ENCODE assay signal across 8 cellular contexts in genomic region chr14:24114536-24115450, GRCh38. TPM values are rescaled to one million over a fixed set of nuclear protein-coding genes. Genes with fewer than 3 reads are reported as not detected.
DNase-seq lines count a peak whose midpoint lies in the region; ATAC-seq and TF ChIP-seq lines count a peak whose summit lies in the region.

DCAF11 (plus strand) TSS chr14:24114777; CDS start chr14:24115595, 818 bp downstream.
NRL (minus strand) TSS chr14:24114949; CDS start chr14:24082848, 32,101 bp downstream.

- intact Hi-C loops in head of caudate nucleus (cut with DNase I) = loop anchor here (2.0 kb wide), 1 partner anchor 26 kb away; the partner anchor contains the start of gene EMC9

- no peaks in the 10 kb centered on the region for H4K20me1 ChIP-seq in osteoblast (ENCODE audit: insufficient read depth, low read length)

- TF ChIP-seq CTCF in osteoblast (IDR thresholded peaks at IDR 0.05; ENCODE audit: extremely low read depth, low read depth, low read length) (no peak), thoracic aorta (IDR thresholded peaks at IDR 0.05) (no peak)

- H3K4me1 Mint-ChIP-seq in activated naive CD8-positive, alpha-beta T cell treated with anti-CD3 and anti-CD28 coated beads, Interleukin-2, amount 10 ng/mL, durations not matched to agents 7 days and 5 days = peaks cover 24% of the 10 kb centered on the region

- no peaks in the 10 kb centered on the region for H3K9me3 ChIP-seq in osteoblast (ENCODE audit: low read depth, low read length)
- H3K9me3 ChIP-seq in thoracic aorta = no peaks in the 10 kb centered on the region

- TF ChIP-seq POLR2A in GM10847 (IDR thresholded peaks at IDR 0.05; ENCODE audit: extremely low read depth, insufficient read length) = peak; percentile 13

- H3K27me3 ChIP-seq in osteoblast (ENCODE audit: insufficient read depth, low read length) (no peaks in the 10 kb centered on the region), thoracic aorta (replicated peaks; ENCODE audit: insufficient read depth) (no peaks in the 10 kb centered on the region)

- H3K4me3 ChIP-seq in osteoblast (ENCODE audit: insufficient read depth, low read length) (peak within 1 kb of the TSS; percentile 82), thoracic aorta (peak within 1 kb of the TSS; percentile 92)

- DNase-seq in NCI-H1105 treated with DMSO at 0.1 percent for 48 hours (lab: John Stamatoyannopoulos, UW) (peak; percentile 100), SKM-1 treated with dmso at 0.1 percent for 144 hours (lab: John Stamatoyannopoulos, UW; ENCODE audit: unreplicated experiment) (peak; percentile 97), head of caudate nucleus (peak; percentile 95 to 99 (median 98)), osteoblast (ENCODE audit: insufficient read length, low spot score, missing footprints) (peak; percentile 99), thoracic aorta (ENCODE audit: low spot score) (peak; percentile 97)
- peak; percentile 99 for DNase-seq in activated naive CD8-positive, alpha-beta T cell treated with anti-CD3 and anti-CD28 coated beads, Interleukin-2, amount 10 ng/mL, durations not matched to agents 7 days and 5 days

- H3K4me1 ChIP-seq in osteoblast (ENCODE audit: insufficient read depth, low read length) (peaks cover 14% of the 10 kb centered on the region), thoracic aorta (ENCODE audit: control insufficient read depth in 1 of 2, low read depth in 2 of 2) (peaks cover 7 to 18% of the 10 kb centered on the region in 2 donors)

- peaks cover 29% of the 10 kb centered on the region for H3K36me3 Mint-ChIP-seq in activated naive CD8-positive, alpha-beta T cell treated with anti-CD3 and anti-CD28 coated beads, Interleukin-2, amount 10 ng/mL, durations not matched to agents 7 days and 5 days

- H3K4me3 Mint-ChIP-seq in activated naive CD8-positive, alpha-beta T cell treated with anti-CD3 and anti-CD28 coated beads, Interleukin-2, amount 10 ng/mL, durations not matched to agents 7 days and 5 days = peak within 1 kb of the TSS; percentile 99

- peak within 1 kb of the TSS; percentile 87 for H2AFZ ChIP-seq in osteoblast (ENCODE audit: low read length)

- H3K36me3 ChIP-seq in osteoblast (ENCODE audit: insufficient read depth, low read length) = peaks cover 27% of the 10 kb centered on the region
- peaks cover 10% of the 10 kb centered on the region for H3K36me3 ChIP-seq in thoracic aorta

- H3K79me2 ChIP-seq in osteoblast (ENCODE audit: insufficient read depth, low read length) = peaks cover 13% of the 10 kb centered on the region

- H3K27ac Mint-ChIP-seq in activated naive CD8-positive, alpha-beta T cell treated with anti-CD3 and anti-CD28 coated beads, Interleukin-2, amount 10 ng/mL, durations not matched to agents 7 days and 5 days = peak within 1 kb of the TSS; percentile 99

- H3K9me3 Mint-ChIP-seq in activated naive CD8-positive, alpha-beta T cell treated with anti-CD3 and anti-CD28 coated beads, Interleukin-2, amount 10 ng/mL, durations not matched to agents 7 days and 5 days = no peaks in the 10 kb centered on the region

- POLR2A ChIA-PET in activated naive CD8-positive, alpha-beta T cell treated with anti-CD3 and anti-CD28 coated beads, Interleukin-2, amount 10 ng/mL, durations not matched to agents 7 days and 5 days (lab: Charles Lee) = interaction anchor here (0.7 to 8.3 kb wide), 38 partner anchors 11 to 812 kb away, joined by 3 to 176 read pairs (median 6); partner anchors contain the start of genes CARMIL3, CHMP4A, DHRS1 and DHRS4L2

- peak within 1 kb of the TSS; percentile 96 for H3K4me2 ChIP-seq in osteoblast (ENCODE audit: insufficient read depth, low read length)

- no peaks in the 10 kb centered on the region for H3K27me3 Mint-ChIP-seq in activated naive CD8-positive, alpha-beta T cell treated with anti-CD3 and anti-CD28 coated beads, Interleukin-2, amount 10 ng/mL, durations not matched to agents 7 days and 5 days

- ATAC-seq in HG02678 (IDR thresholded peaks at IDR 0.05; ENCODE audit: unreplicated experiment) (peak; percentile 82), thoracic aorta (ENCODE audit: insufficient number of reproducible peaks, low FRiP score, low read depth) (peak; percentile 97)
- peak; percentile 89 for ATAC-seq in activated naive CD8-positive, alpha-beta T cell treated with anti-CD3 and anti-CD28 coated beads, Interleukin-2, amount 10 ng/mL, durations not matched to agents 7 days and 5 days (ENCODE audit: low read depth)

- peak within 1 kb of the TSS; percentile 98 for H3K27ac ChIP-seq in osteoblast (ENCODE audit: low read depth, low read length)
- H3K27ac ChIP-seq in thoracic aorta = peak within 1 kb of the TSS; percentile 98

RNA-seq across cellular contexts. Expression of gene DCAF11, which starts in this region (rescaled TPM):
- 100 to 1,000 TPM; 100 to 105 TPM for total RNA-seq in activated naive CD8-positive, alpha-beta T cell treated with anti-CD3 and anti-CD28 coated beads, Interleukin-2, amount 10 ng/mL, durations not matched to agents 7 days and 5 days
- total RNA-seq in osteoblast (73.4 and 84.7 TPM in 2 replicates), thoracic aorta (10 to 100 TPM; 52.8 to 54.2 TPM)

RNA-seq across cellular contexts. Expression of gene NRL, which starts in this region (rescaled TPM):
- 1 to 10 TPM; 3.3 to 3.4 TPM for total RNA-seq in activated naive CD8-positive, alpha-beta T cell treated with anti-CD3 and anti-CD28 coated beads, Interleukin-2, amount 10 ng/mL, durations not matched to agents 7 days and 5 days
- total RNA-seq in osteoblast = 1.5 and 1.8 TPM in 2 replicates
- 1 to 10 TPM in 1 of 2 donors, under 1 TPM in 1; 0.92 to 6.1 TPM for total RNA-seq in thoracic aorta

Comparison
In these comparisons a context has a peak if more than half of its experiments do, and no peak if none do; other contexts are left out.
1. Peak in every context shown above with its lines: DNase-seq, ATAC-seq, H3K4me3 ChIP-seq and H3K27ac ChIP-seq.